In genomic region chr3:10091387-10091786, GRCh38 we compare ENCODE assay signal across 20 cellular contexts. TPM values are rescaled to one million over a fixed set of nuclear protein-coding genes. Genes with fewer than 3 reads are reported as not detected.
"Had no signal": no experiment of that assay in that cellular context is flagged by ENCODE, and none has a peak within 500 bp of the region (broad histone marks: within the 10 kb centered on the region; RNA-seq: fewer than 3 reads in every experiment).

No MANE protein-coding gene starts in this region.

RNA-seq across cellular contexts. Expression of gene FANCD2OS, which starts 16.7 kb away (rescaled TPM):
- total RNA-seq: activated naive CD4-positive, alpha-beta T cell treated with anti-CD3 and anti-CD28 coated beads for 36 hours; activated naive CD4-positive, alpha-beta T cell treated with anti-CD3 and anti-CD28 coated beads, Interleukin-2, amount 50 U/mL, for 72 hours; activated naive CD8-positive, alpha-beta T cell treated with anti-CD3 and anti-CD28 coated beads for 36 hours; activated naive CD8-positive, alpha-beta T cell treated with anti-CD3 and anti-CD28 coated beads, Interleukin-2, amount 10 ng/mL, durations not matched to agents 7 days and 5 days; activated T-cell treated with anti-CD3 and anti-CD28 coated beads, Interleukin-2, amount 50 U/mL, for 4 hours; activated T-cell treated with anti-CD3 and anti-CD28 coated beads, Interleukin-2, amount 50 U/mL, for 72 hours; activated T-helper 1 cell treated with anti-CD3 and anti-CD28 coated beads, Interleukin-12 subunit alpha, Interleukin-12 subunit beta, Interleukin-2, Interleukin-4 antibody, amounts not matched to agents 30 ng/mL and 10 ng/mL and 1 ng/mL, durations not matched to agents 14 hours and 24 hours and 36 hours; activated T-helper 17 cell treated with anti-CD3 and anti-CD28 coated beads, Interleukin-2, amount 50 U/mL, for 72 hours; activated T-helper 2 cell treated with anti-CD3 and anti-CD28 coated beads, Interferon-gamma antibody, Interleukin-2, Interleukin-4, amounts not matched to agents 10 μg/mL and 5 μg/mL and 100 μg/mL, durations not matched to agents 14 hours and 24 hours and 36 hours; adrenal gland; aorta; ascending aorta; astrocyte; breast epithelium; bronchial epithelial cell; cardiac muscle cell; cardiac septum; cerebellum; chondrocyte had no signal
- polyA plus RNA-seq: adipose tissue, adrenal gland, aorta, cardiac muscle cell had no signal
